Comparison of ENCODE assay signal across 8 cellular contexts in genomic region chr1:27418786-27419185, GRCh38. TPM values are rescaled to one million over a fixed set of nuclear protein-coding genes. Genes with fewer than 3 reads are reported as not detected.
DNase-seq lines count a peak whose midpoint lies in the region; ATAC-seq and TF ChIP-seq lines count a peak whose summit lies in the region.

No MANE protein-coding gene starts in this region.

- H3K27me3 ChIP-seq in right cardiac atrium (ENCODE audit: control insufficient read depth, insufficient read depth) = no peaks in the 10 kb centered on the region

- peak overlapping the region; percentile 69 for H3K27ac ChIP-seq in right cardiac atrium (ENCODE audit: low read length)

- H3K27ac Mint-ChIP-seq in HFFc6 (peak overlapping the region; percentile 97), T-cell (peak overlapping the region; percentile 77 to 78)
- H3K27ac Mint-ChIP-seq in stimulated activated naive B cell treated with anti-CD40 and anti-IgM and Interleukin-4, amounts not matched to agents 10 μg/mL and 1 μg/mL and 100 μg/mL, for 72 hours = peak overlapping the region; percentile 5

- H3K9me3 Mint-ChIP-seq in HFFc6 (no peaks in the 10 kb centered on the region), T-cell (no peaks in the 10 kb centered on the region)
- no peaks in the 10 kb centered on the region for H3K9me3 Mint-ChIP-seq in stimulated activated naive B cell treated with anti-CD40 and anti-IgM and Interleukin-4, amounts not matched to agents 10 μg/mL and 1 μg/mL and 100 μg/mL, for 72 hours

- peaks cover 31% of the 10 kb centered on the region for H3K36me3 Mint-ChIP-seq in HFFc6 (ENCODE audit: low read depth)
- H3K36me3 Mint-ChIP-seq in T-cell = peaks cover 45% of the 10 kb centered on the region
- peaks cover 36 to 45% of the 10 kb centered on the region in 2 donors for H3K36me3 Mint-ChIP-seq in stimulated activated naive B cell treated with anti-CD40 and anti-IgM and Interleukin-4, amounts not matched to agents 10 μg/mL and 1 μg/mL and 100 μg/mL, for 72 hours

- ATAC-seq in T-cell (replicated peaks in 1 of 4) = no peak
- no peak for ATAC-seq in right cardiac atrium
- peak in 1 of 2 donors; percentile 7 for ATAC-seq in stimulated activated naive B cell treated with anti-CD40 and anti-IgM and Interleukin-4, amounts not matched to agents 10 μg/mL and 1 μg/mL and 100 μg/mL, for 72 hours (replicated peaks)

- intact Hi-C loops in right cardiac atrium (cut with DNase I) = loop anchor here in 1 of 4 donors (5.0 kb wide), 2 partner anchors 74 to 189 kb away; partner anchors contain the start of gene WASF2

- no peak for DNase-seq in HFFc6
- DNase-seq in T-cell = no peak
- no peak for DNase-seq in right cardiac atrium
- DNase-seq in stimulated activated naive B cell treated with anti-CD40 and anti-IgM and Interleukin-4, amounts not matched to agents 10 μg/mL and 1 μg/mL and 100 μg/mL, for 72 hours = no peak
- no peak for DNase-seq in T-helper 9 cell
- DNase-seq in foreskin fibroblast = no peak
- no peak for DNase-seq in GOT3 (lab: John Stamatoyannopoulos, UW)
- no peak for DNase-seq in GM03348 (ENCODE audit: low spot score)

- H3K4me3 ChIP-seq in right cardiac atrium (ENCODE audit: low read length) (no peak overlapping the region), foreskin fibroblast (ENCODE audit: low read depth in 1 of 2, low read length in 2 of 2) (no peak overlapping the region)

- H3K4me3 Mint-ChIP-seq in HFFc6 = peak overlapping the region; percentile 72
- no peak overlapping the region for H3K4me3 Mint-ChIP-seq in T-cell
- H3K4me3 Mint-ChIP-seq in stimulated activated naive B cell treated with anti-CD40 and anti-IgM and Interleukin-4, amounts not matched to agents 10 μg/mL and 1 μg/mL and 100 μg/mL, for 72 hours = peak overlapping the region in 1 of 2 donors; percentile 31

- WGBS in right cardiac atrium = 58% methylated on average over 6 of the region's 6 CpGs

- POLR2A ChIA-PET in T-cell (lab: Charles Lee) = interaction anchor here in 1 of 2 donors (0.6 kb wide), 1 partner anchor 86 kb away, joined by 4 read pairs; no protein-coding TSS in a partner anchor

- CTCF ChIA-PET in T-cell (lab: Charles Lee) = interaction anchor here (0.7 to 1.1 kb wide), 3 partner anchors 18 to 188 kb away, joined by 3 to 6 read pairs (median 4); no protein-coding TSS in a partner anchor

- no peak for TF ChIP-seq CTCF in HFFc6 (IDR thresholded peaks at IDR 0.05)
- TF ChIP-seq CTCF in foreskin fibroblast (IDR thresholded peaks at IDR 0.05; ENCODE audit: low read depth, low read length) = no peak

- H3K4me1 ChIP-seq in right cardiac atrium (ENCODE audit: control insufficient read depth, insufficient read depth, low read length) = peaks cover 7% of the 10 kb centered on the region

- no peaks in the 10 kb centered on the region for H3K27me3 Mint-ChIP-seq in HFFc6 (ENCODE audit: insufficient read depth)
- no peaks in the 10 kb centered on the region for H3K27me3 Mint-ChIP-seq in T-cell
- H3K27me3 Mint-ChIP-seq in stimulated activated naive B cell treated with anti-CD40 and anti-IgM and Interleukin-4, amounts not matched to agents 10 μg/mL and 1 μg/mL and 100 μg/mL, for 72 hours = no peaks in the 10 kb centered on the region

- no peaks in the 10 kb centered on the region for H3K9me3 ChIP-seq in right cardiac atrium (ENCODE audit: control insufficient read depth, low read length)

- H3K4me1 Mint-ChIP-seq in HFFc6 (ENCODE audit: low read depth) (peaks cover 34% of the 10 kb centered on the region), T-cell (peaks cover 54 to 62% (median 54%) of the 10 kb centered on the region in 3 donors)
- H3K4me1 Mint-ChIP-seq in stimulated activated naive B cell treated with anti-CD40 and anti-IgM and Interleukin-4, amounts not matched to agents 10 μg/mL and 1 μg/mL and 100 μg/mL, for 72 hours = peaks cover 26 to 47% of the 10 kb centered on the region in 2 donors

RNA-seq across cellular contexts. Expression of gene GPR3, which starts 26.4 kb away (rescaled TPM):
- total RNA-seq in HFFc6 (2021; fragmentation: NEBNext Ultra II Directional; extraction: Animal tissue kit (Norgen Biotek cat#: 25700)) = 1 to 10 TPM; 2.3 to 3.3 (median 2.9) TPM
- total RNA-seq in T-cell = under 1 TPM in 2 of 5 donors, not detected in 3; 0.21 to 0.35 TPM
- total RNA-seq in right cardiac atrium = 1 to 10 TPM in 1 of 4 donors, under 1 TPM in 3; 0.46 to 3.3 (median 0.68) TPM
- polyA plus RNA-seq in right cardiac atrium = 1.7 TPM

RNA-seq across cellular contexts. Expression of gene CD164L2, which starts 35.7 kb away (rescaled TPM):
- total RNA-seq in HFFc6 (2021; fragmentation: NEBNext Ultra II Directional; extraction: Animal tissue kit (Norgen Biotek cat#: 25700)) = not detected
- total RNA-seq in T-cell (not detected), right cardiac atrium (not detected)
- polyA plus RNA-seq in right cardiac atrium = not detected

RNA-seq across cellular contexts. Expression of gene FCN3, which starts 44.2 kb away (rescaled TPM):
- total RNA-seq in HFFc6 (2021; fragmentation: NEBNext Ultra II Directional; extraction: Animal tissue kit (Norgen Biotek cat#: 25700)) = not detected
- under 1 TPM in 3 of 5 donors, not detected in 2; 0.26 to 0.44 (median 0.38) TPM for total RNA-seq in T-cell
- 10 to 100 TPM in 3 of 4 donors, 1 to 10 TPM in 1; 5.8 to 46.0 (median 11.9) TPM for total RNA-seq in right cardiac atrium
- polyA plus RNA-seq in right cardiac atrium = 98.1 TPM

RNA-seq across cellular contexts. Expression of gene MAP3K6, which starts 52.0 kb away (rescaled TPM):
- total RNA-seq in HFFc6 (2021; fragmentation: NEBNext Ultra II Directional; extraction: Animal tissue kit (Norgen Biotek cat#: 25700)) = 10 to 100 TPM; 22.6 to 30.8 (median 27.7) TPM
- total RNA-seq in T-cell = 10 to 100 TPM in 3 of 5 donors, 1 to 10 TPM in 2; 7.0 to 31.1 (median 12.8) TPM
- 10 to 100 TPM; 40.7 to 52.7 (median 45.9) TPM for total RNA-seq in right cardiac atrium
- polyA plus RNA-seq in right cardiac atrium = 47.5 TPM

Comparison
In these comparisons a context has a peak if more than half of its experiments do, and no peak if none do; other contexts are left out.
1. H3K27ac Mint-ChIP-seq: peak in every context shown above with its lines; median percentile 97 in HFFc6; 78 in T-cell; 5 in stimulated activated naive B cell treated with anti-CD40 and anti-IgM and Interleukin-4, amounts not matched to agents 10 μg/mL and 1 μg/mL and 100 μg/mL, for 72 hours.
2. RNA of gene FCN3, which starts 44.2 kb away (total RNA-seq): 5.8 to 46.0 TPM in right cardiac atrium; 0.26 to 0.44 TPM in T-cell and not detected in HFFc6; every median in the first group is over 4 times any median in the second.